In the genomic region with DNA sequence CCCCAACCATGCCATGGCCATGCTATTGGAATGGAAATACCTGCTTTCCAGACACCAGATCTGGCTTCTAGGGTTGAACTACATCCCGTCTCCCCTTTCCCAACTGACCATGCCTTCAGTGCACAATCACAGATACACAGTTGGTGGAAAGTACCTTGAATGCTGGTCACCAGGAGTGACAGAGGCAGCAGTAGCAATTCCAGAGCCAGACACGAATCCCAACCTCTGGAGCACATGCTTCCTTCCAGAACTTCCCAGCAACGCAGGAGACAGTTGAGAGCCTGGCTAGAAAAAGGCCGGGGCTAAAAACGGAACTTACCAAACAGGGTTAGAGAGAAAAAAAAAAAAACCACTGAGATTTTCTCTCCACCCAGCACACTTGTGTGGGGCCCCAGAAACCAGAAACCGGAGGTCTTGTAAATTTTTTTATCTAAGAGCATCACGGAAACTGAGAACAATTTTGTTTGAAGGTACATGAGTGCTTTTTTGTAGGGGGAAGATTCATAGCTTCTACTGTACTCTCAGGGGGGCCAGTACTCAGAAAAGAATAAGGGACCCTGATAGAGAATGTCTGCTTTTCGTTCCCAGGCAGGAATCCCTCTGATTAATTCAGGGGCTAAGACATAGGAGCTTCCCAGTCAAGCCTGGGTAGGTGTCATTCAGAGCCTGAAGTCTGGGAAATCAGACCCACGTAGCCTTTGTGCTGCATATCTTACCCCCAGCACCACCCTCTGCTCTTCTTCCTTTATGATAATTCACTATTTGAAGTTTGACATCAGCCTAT, we compare ENCODE assay signal across 9 cellular contexts. TPM values are rescaled to one million over a fixed set of nuclear protein-coding genes. Genes with fewer than 3 reads are reported as not detected.
DNase-seq lines count a peak whose midpoint lies in the region; ATAC-seq and TF ChIP-seq lines count a peak whose summit lies in the region.
"Had no signal": no experiment of that assay in that cellular context is flagged by ENCODE, and none has a peak within 500 bp of the region (broad histone marks: within the 10 kb centered on the region; RNA-seq: fewer than 3 reads in every experiment).

TSS of gene CD48 (minus strand) at position 295 of the 784 bp plus-strand sequence. CDS start at position 236, 59 bp downstream.

- no peaks in the 10 kb centered on the region for H4K20me1 ChIP-seq in OCI-LY7 (ENCODE audit: insufficient read depth, low read length)

- no peaks in the 10 kb centered on the region for H3K27me3 ChIP-seq in CD4-positive, alpha-beta memory T cell (ENCODE audit: insufficient read depth, low read length)
- H3K27me3 ChIP-seq: pancreas had no signal

- H3K4me3 ChIP-seq in CD4-positive, alpha-beta memory T cell (ENCODE audit: low read length in 2 of 2): peak within 1 kb of the TSS; percentile 88 to 96
- peak within 1 kb of the TSS; percentile 77 for H3K4me3 ChIP-seq in OCI-LY7 (ENCODE audit: low read depth, low read length, poor library complexity, severe bottlenecking)

- H3K27ac ChIP-seq in CD4-positive, alpha-beta memory T cell (ENCODE audit: low read depth, low read length): peak within 1 kb of the TSS; percentile 96
- peak within 1 kb of the TSS; percentile 98 for H3K27ac ChIP-seq in OCI-LY7 (ENCODE audit: low read depth, low read length, poor library complexity, severe bottlenecking)

- no peak for TF ChIP-seq CTCF in OCI-LY7 (conservative IDR thresholded peaks at IDR 0.05; ENCODE audit: low read length)

- H3K36me3 Mint-ChIP-seq in CD4-positive, alpha-beta memory T cell: peaks cover 3 to 8% of the 10 kb centered on the region in 2 donors

- H3K9me3 Mint-ChIP-seq in CD4-positive, alpha-beta memory T cell: no peaks in the 10 kb centered on the region

- peaks cover 69% of the 10 kb centered on the region for H3K79me2 ChIP-seq in OCI-LY7 (ENCODE audit: insufficient read depth, low read depth, low read length)

- ATAC-seq in GM21576 (IDR thresholded peaks at IDR 0.05; ENCODE audit: unreplicated experiment) (peak; percentile 35), HG03039 (IDR thresholded peaks at IDR 0.05; ENCODE audit: unreplicated experiment) (no peak)
- peak; percentile 28 for ATAC-seq in stimulated activated naive CD8-positive, alpha-beta T cell treated with anti-CD3 and anti-CD28 coated beads, Interleukin-15, Interleukin-2, amounts not matched to agents 100 U/mL and 50 U/mL, for 24 hours

- no peaks in the 10 kb centered on the region for H3K27me3 Mint-ChIP-seq in CD4-positive, alpha-beta memory T cell

- no TSS peak for BruUV-seq in OCI-LY7 (replicated peaks; lab: Mats Ljungman, UMichigan)

- no peak within 1 kb of the TSS for H3K4me3 Mint-ChIP-seq in CD4-positive, alpha-beta memory T cell

- H3K9me2 ChIP-seq in OCI-LY7 (ENCODE audit: insufficient read depth, low read length): no peaks in the 10 kb centered on the region

- POLR2A ChIA-PET in CD4-positive, alpha-beta memory T cell (lab: Charles Lee; ENCODE audit: partially characterized antibody): interaction anchor here (0.6 to 3.5 kb wide), 29 partner anchors 9 to 248 kb away, joined by 3 to 43 read pairs (median 5); partner anchors contain the start of genes LY9, SLAMF1, SLAMF6 and SLAMF7
- POLR2A ChIA-PET in OCI-LY7 (lab: Charles Lee): interaction anchor here (0.5 to 2.5 kb wide), 12 partner anchors 9 to 368 kb away, joined by 3 to 18 read pairs (median 4); partner anchors contain the start of genes CD84, LY9 and NCSTN

- intact Hi-C loops in CD4-positive, alpha-beta memory T cell (cut with micrococcal nuclease): loop anchor here (1.0 to 2.0 kb wide), 4 partner anchors 15 to 85 kb away; partner anchors contain the start of gene LY9
- intact Hi-C loops in OCI-LY7 (cut with micrococcal nuclease; ENCODE audit: unreplicated experiment): loop anchor here (2.0 kb wide), 2 partner anchors 59 to 189 kb away; partner anchors contain the start of gene SLAMF6

- H3K4me2 ChIP-seq in OCI-LY7 (ENCODE audit: low read length): peak within 1 kb of the TSS; percentile 92

- peak within 1 kb of the TSS in 1 of 7 donors; percentile 95 for H3K27ac Mint-ChIP-seq in CD4-positive, alpha-beta memory T cell

- H3K9me3 ChIP-seq in CD4-positive, alpha-beta memory T cell (ENCODE audit: control insufficient read depth in 1 of 2, low read length in 2 of 2): no peaks in the 10 kb centered on the region
- no peaks in the 10 kb centered on the region for H3K9me3 ChIP-seq in OCI-LY7 (ENCODE audit: low read length)
- H3K9me3 ChIP-seq: pancreas had no signal

- peaks cover 62% of the 10 kb centered on the region for H3K4me1 ChIP-seq in CD4-positive, alpha-beta memory T cell (ENCODE audit: insufficient read depth, low read length)
- H3K4me1 ChIP-seq in OCI-LY7 (ENCODE audit: insufficient read depth, low read length, poor library complexity, severe bottlenecking): peaks cover 61% of the 10 kb centered on the region
- H3K4me1 ChIP-seq: pancreas had no signal

- H3K4me1 Mint-ChIP-seq in CD4-positive, alpha-beta memory T cell: peaks cover 17 to 31% (median 28%) of the 10 kb centered on the region in 4 donors

- no peaks in the 10 kb centered on the region for H3K36me3 ChIP-seq in CD4-positive, alpha-beta memory T cell (ENCODE audit: insufficient read depth, low read length)
- peaks cover 26% of the 10 kb centered on the region for H3K36me3 ChIP-seq in OCI-LY7 (ENCODE audit: insufficient read depth, low read length)
- H3K36me3 ChIP-seq: pancreas had no signal

- peak; percentile 67 to 80 (median 78) for DNase-seq in CD4-positive, alpha-beta memory T cell
- DNase-seq in OCI-LY7 (ENCODE audit: low spot score) (peak; percentile 88), SKM-1 (lab: John Stamatoyannopoulos, UW; ENCODE audit: unreplicated experiment) (no peak), NCI-H1417 treated with DMSO at 0.1 percent for 48 hours (lab: John Stamatoyannopoulos, UW) (no peak)
- peak; percentile 80 for DNase-seq in central memory CD4-positive, alpha-beta T cell
- peak; percentile 54 for DNase-seq in stimulated activated naive CD8-positive, alpha-beta T cell treated with anti-CD3 and anti-CD28 coated beads, Interleukin-15, Interleukin-2, amounts not matched to agents 100 U/mL and 50 U/mL, for 24 hours

- CTCF ChIA-PET in CD4-positive, alpha-beta memory T cell (lab: Charles Lee; ENCODE audit: partially characterized antibody): interaction anchor here (0.5 to 7.5 kb wide), 13 partner anchors 11 to 318 kb away, joined by 3 to 103 read pairs (median 5); no protein-coding TSS in a partner anchor
- CTCF ChIA-PET in OCI-LY7 (lab: Charles Lee; ENCODE audit: unreplicated experiment): interaction anchor here (0.9 to 1.3 kb wide), 2 partner anchors 11 to 37 kb away, joined by 3 to 7 read pairs; no protein-coding TSS in a partner anchor

- H2AFZ ChIP-seq in OCI-LY7 (ENCODE audit: low read length): peak within 1 kb of the TSS; percentile 73; the same call in 1 of the 2 replicates

RNA-seq across cellular contexts. Expression of gene CD48, which starts in this region (rescaled TPM):
- 100 to 1,000 TPM; 301 to 329 TPM for total RNA-seq in CD4-positive, alpha-beta memory T cell
- 100 to 1,000 TPM; 228 to 246 TPM for polyA plus RNA-seq in CD4-positive, alpha-beta memory T cell
- total RNA-seq in OCI-LY7 (2014; rRNA removed; shearing (Covaris generic)): 131 and 150 TPM in 2 replicates
- total RNA-seq in OCI-LY7 (2022): 131 and 149 TPM in 2 replicates

Comparison
In these comparisons a context has a peak if more than half of its experiments do, and no peak if none do; other contexts are left out.
1. DNase-seq: peak in CD4-positive, alpha-beta memory T cell (5 of 5), OCI-LY7 (single experiment), central memory CD4-positive, alpha-beta T cell (single experiment) and stimulated activated naive CD8-positive, alpha-beta T cell treated with anti-CD3 and anti-CD28 coated beads, Interleukin-15, Interleukin-2, amounts not matched to agents 100 U/mL and 50 U/mL, for 24 hours (single experiment); none in SKM-1 (single experiment) and NCI-H1417 treated with DMSO at 0.1 percent for 48 hours (single experiment).